30 cellular contexts compared by ENCODE assay signal in the genomic region with DNA sequence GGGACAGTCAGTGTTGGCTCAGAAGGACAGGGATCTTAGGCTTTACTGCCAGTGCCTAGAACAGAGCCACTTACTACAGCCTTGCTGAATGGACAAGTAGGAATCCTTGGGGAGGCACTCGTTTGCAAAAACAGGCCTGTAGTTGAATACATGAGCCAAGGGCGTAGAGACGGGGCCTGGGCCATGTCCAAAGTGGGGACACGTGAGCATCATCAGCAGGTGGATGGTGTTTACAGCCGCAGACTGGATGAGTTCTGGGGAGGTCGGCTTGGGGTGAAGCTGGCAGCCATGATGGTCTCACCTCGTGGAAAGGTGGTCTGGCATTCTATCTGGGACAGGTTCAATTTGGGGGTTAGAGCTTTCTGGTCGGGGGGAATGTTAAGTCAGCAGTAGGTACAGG. TPM values are rescaled to one million over a fixed set of nuclear protein-coding genes. Genes with fewer than 3 reads are reported as not detected.
"Had no signal": no experiment of that assay in that cellular context is flagged by ENCODE, and none has a peak within 500 bp of the region (broad histone marks: within the 10 kb centered on the region; RNA-seq: fewer than 3 reads in every experiment).

No MANE protein-coding gene starts in this region.

- H3K4me1 ChIP-seq: left lung, lower lobe of right lung, parathyroid adenoma, right atrium auricular region, spleen, suprapubic skin, tibial artery, uterus had no signal

- H3K9ac ChIP-seq: parathyroid adenoma had no signal

- H3K4me1 Mint-ChIP-seq: immature natural killer cell; naive thymus-derived CD8-positive, alpha-beta T cell; nephron; neural crest cell had no signal

- ATAC-seq: left colon; left lung; lower lobe of right lung; naive thymus-derived CD8-positive, alpha-beta T cell; sciatic nerve; stimulated activated effector memory CD8-positive, alpha-beta T cell treated with anti-CD3 and anti-CD28 coated beads, Interleukin-12 subunit alpha, Interleukin-12 subunit beta, amount 100 ng/mL, for 72 hours had no signal

- H3K4me3 ChIP-seq: left lung, lower lobe of right lung, right atrium auricular region, spleen, suprapubic skin, thoracic aorta, tibial artery, uterus had no signal

- H3K4me3 Mint-ChIP-seq: immature natural killer cell; nephron; neural crest cell; stimulated activated effector memory CD8-positive, alpha-beta T cell treated with anti-CD3 and anti-CD28 coated beads, Interleukin-12 subunit alpha, Interleukin-12 subunit beta, amount 100 ng/mL, for 72 hours; stimulated activated naive CD8-positive, alpha-beta T cell treated with anti-CD3 and anti-CD28 coated beads, Interleukin-15, Interleukin-2, amounts not matched to agents 100 ng/mL and 50 ng/mL, for 24 hours; type B pancreatic cell had no signal

- DNase-seq: hypothalamus; immature natural killer cell; kidney; left colon; left lung; lower lobe of right lung; mammary epithelial cell; mesenchymal stem cell; naive thymus-derived CD8-positive, alpha-beta T cell; occipital lobe; small intestine; spleen; stimulated activated CD4-positive, alpha-beta T cell treated with anti-CD3 and anti-CD28 coated beads, Interleukin-4, amount 100 ng/mL, for 24 hours; stimulated activated naive CD4-positive, alpha-beta T cell; tibial artery; uterus had no signal

- H3K36me3 Mint-ChIP-seq: immature natural killer cell, type B pancreatic cell had no signal

- H2AFZ ChIP-seq: parathyroid adenoma had no signal

- H3K27me3 ChIP-seq: left lung, right atrium auricular region, spleen, suprapubic skin, tibial artery, uterus had no signal

- H3K36me3 ChIP-seq: left lung, lower lobe of right lung, neutrophil, right atrium auricular region, spleen, suprapubic skin, thoracic aorta, tibial artery, uterus had no signal

- H3K27ac Mint-ChIP-seq: nephron; stimulated activated effector memory CD8-positive, alpha-beta T cell treated with anti-CD3 and anti-CD28 coated beads, Interleukin-12 subunit alpha, Interleukin-12 subunit beta, amount 100 ng/mL, for 72 hours; stimulated activated naive CD8-positive, alpha-beta T cell treated with anti-CD3 and anti-CD28 coated beads, Interleukin-15, Interleukin-2, amounts not matched to agents 100 ng/mL and 50 ng/mL, for 24 hours; type B pancreatic cell had no signal

- H3K9me3 ChIP-seq: left lung, lower lobe of right lung, neutrophil, right atrium auricular region, suprapubic skin, thoracic aorta, tibial artery, uterus had no signal

- H3K27ac ChIP-seq: left lung, lower lobe of right lung, neutrophil, parathyroid adenoma, right atrium auricular region, spleen, suprapubic skin, thoracic aorta, tibial artery, uterus had no signal

- H3K27me3 Mint-ChIP-seq: stimulated activated naive CD8-positive, alpha-beta T cell treated with anti-CD3 and anti-CD28 coated beads, Interleukin-15, Interleukin-2, amounts not matched to agents 100 ng/mL and 50 ng/mL, for 24 hours; type B pancreatic cell had no signal

RNA-seq across cellular contexts. Expression of gene RASGRP4, which starts 25.0 kb away (rescaled TPM):
- total RNA-seq: mammary epithelial cell; naive thymus-derived CD8-positive, alpha-beta T cell; osteocyte; pulmonary artery endothelial cell; renal cortical epithelial cell had no signal
- polyA plus RNA-seq: mammary epithelial cell had no signal
